ENCODE assay signal across 15 cellular contexts in the genomic region with DNA sequence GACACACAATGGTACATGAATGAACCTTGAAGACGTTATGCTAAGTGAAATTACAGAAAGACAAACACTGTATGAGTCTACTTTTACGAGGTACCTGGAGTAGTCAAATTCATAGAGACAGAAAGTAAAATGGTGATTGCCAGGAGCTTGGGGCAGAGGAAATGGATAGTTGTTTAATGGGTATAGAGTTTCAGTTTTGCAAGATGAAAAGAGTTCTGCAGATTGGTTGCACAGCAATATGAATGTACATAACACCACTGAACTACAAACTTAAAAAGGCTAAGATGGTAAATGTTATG. TPM values are rescaled to one million over a fixed set of nuclear protein-coding genes. Genes with fewer than 3 reads are reported as not detected.
DNase-seq lines count a peak whose midpoint lies in the region; ATAC-seq and TF ChIP-seq lines count a peak whose summit lies in the region.
"Had no signal": no experiment of that assay in that cellular context is flagged by ENCODE, and none has a peak within 500 bp of the region (broad histone marks: within the 10 kb centered on the region; RNA-seq: fewer than 3 reads in every experiment).

No MANE protein-coding gene starts in this region.

- H3K4me2 ChIP-seq in SU-DHL-6 (ENCODE audit: low read depth, low read length, poor library complexity, severe bottlenecking) = no peak overlapping the region

- ATAC-seq in GM21528 (IDR thresholded peaks at IDR 0.05; ENCODE audit: low FRiP score, unreplicated experiment) (peak; percentile 49), naive B cell (ENCODE audit: low read depth in 2 of 2) (peak; percentile 19 to 25), GM19452 (IDR thresholded peaks at IDR 0.05; ENCODE audit: unreplicated experiment) (no peak)

- no peaks in the 10 kb centered on the region for H3K9me3 ChIP-seq in SU-DHL-6 (ENCODE audit: insufficient read depth, low read length)

- no peak overlapping the region for H3K27ac ChIP-seq in SU-DHL-6 (ENCODE audit: low read depth, low read length)
- H3K27ac ChIP-seq: 22Rv1, epithelial cell of prostate, tibial artery had no signal

- H4K20me1 ChIP-seq in SU-DHL-6 (ENCODE audit: low read depth, low read length) = no peaks in the 10 kb centered on the region

- H3K4me3 ChIP-seq in SU-DHL-6 (ENCODE audit: insufficient read depth, low read length, poor library complexity, severe bottlenecking) = no peak overlapping the region
- H3K4me3 ChIP-seq: MG63, tibial artery had no signal

- H3K9me2 ChIP-seq in SU-DHL-6 (replicated peaks; ENCODE audit: insufficient read depth, low read length) = no peaks in the 10 kb centered on the region

- no peak for TF ChIP-seq CTCF in SU-DHL-6 (IDR thresholded peaks at IDR 0.05; ENCODE audit: insufficient read depth, low read length, poor library complexity, severe bottlenecking)

- peak overlapping the region in 4 of 8 donors; percentile 5 to 71 (median 58) for H3K4me3 Mint-ChIP-seq in naive B cell
- H3K4me3 Mint-ChIP-seq: nephron had no signal

- H3K79me2 ChIP-seq in SU-DHL-6 (ENCODE audit: insufficient read depth, low read length) = no peaks in the 10 kb centered on the region

- peak overlapping the region in 2 of 6 donors; percentile 78 to 92 for H3K27ac Mint-ChIP-seq in naive B cell
- H3K27ac Mint-ChIP-seq: nephron had no signal

- H3K27me3 Mint-ChIP-seq in naive B cell = no peaks in the 10 kb centered on the region

- H3K36me3 Mint-ChIP-seq in naive B cell = no peaks in the 10 kb centered on the region

- peak overlapping the region; percentile 52 for H2AFZ ChIP-seq in SU-DHL-6 (ENCODE audit: low read depth, low read length, severe bottlenecking)

- no peaks in the 10 kb centered on the region for H3F3A ChIP-seq in SU-DHL-6 (ENCODE audit: insufficient read depth)

- peak; percentile 30 for DNase-seq in NOMO-1 treated with DMSO at 0.1 percent for 48 hours (lab: John Stamatoyannopoulos, UW; ENCODE audit: unreplicated experiment)
- DNase-seq in NOMO-1 (lab: John Stamatoyannopoulos, UW; ENCODE audit: unreplicated experiment in 2 of 2) = no peak
- no peak for DNase-seq in naive B cell
- DNase-seq in NCI-H510A (lab: John Stamatoyannopoulos, UW) = no peak
- no peak for DNase-seq in pons (ENCODE audit: low spot score)
- DNase-seq: cerebellar nuclear complex, MG63, NCI-H2227 treated with DMSO at 0.1 percent for 48 hours, tibial artery had no signal

- H3K27me3 ChIP-seq in SU-DHL-6 (ENCODE audit: low read length) = 0 out of 2 replicates have a peak, but pooled peaks cover 3% of the 10 kb centered on the region
- H3K27me3 ChIP-seq: MG63, tibial artery had no signal

- H3K36me3 ChIP-seq in SU-DHL-6 (ENCODE audit: low read length) = no peaks in the 10 kb centered on the region; the same call in 1 of the 2 replicates
- H3K36me3 ChIP-seq: MG63, tibial artery had no signal

- no peak overlapping the region for H3K9ac ChIP-seq in SU-DHL-6 (ENCODE audit: low read length)

- H3K9me3 Mint-ChIP-seq in naive B cell = peaks cover 3 to 18% (median 13%) of the 10 kb centered on the region in 7 donors

- peaks cover 24 to 28% (median 25%) of the 10 kb centered on the region in 3 donors for H3K4me1 Mint-ChIP-seq in naive B cell

RNA-seq across cellular contexts. Expression of a gene that starts 8.6 kb away (rescaled TPM):
- 100 to 1,000 TPM; 213 to 344 (median 285) TPM for polyA plus RNA-seq in naive B cell (ENCODE audit: low read depth in 6 of 6)
